18 cellular contexts compared by ENCODE assay signal in genomic region chr9:26974927-26975326, GRCh38. TPM values are rescaled to one million over a fixed set of nuclear protein-coding genes. Genes with fewer than 3 reads are reported as not detected.
DNase-seq lines count a peak whose midpoint lies in the region; ATAC-seq and TF ChIP-seq lines count a peak whose summit lies in the region.
"Had no signal": no experiment of that assay in that cellular context is flagged by ENCODE, and none has a peak within 500 bp of the region (broad histone marks: within the 10 kb centered on the region; RNA-seq: fewer than 3 reads in every experiment).

No MANE protein-coding gene starts in this region.

- H3K27me3 ChIP-seq in SJCRH30 = no peaks in the 10 kb centered on the region
- H3K27me3 ChIP-seq: SJSA1 had no signal

- H3K27ac Mint-ChIP-seq in nephron progenitor cell = peak overlapping the region; percentile 89
- H3K27ac Mint-ChIP-seq in stimulated activated memory B cell treated with anti-CD40 and anti-IgM and Interleukin-4, amounts not matched to agents 10 μg/mL and 1 μg/mL and 100 μg/mL, for 72 hours = peak overlapping the region; percentile 35
- H3K27ac Mint-ChIP-seq: B cell; CD4-positive, alpha-beta T cell had no signal

- H3K27ac ChIP-seq in SJCRH30 = no peak overlapping the region
- H3K27ac ChIP-seq: RWPE1, SJSA1 had no signal

- H3K36me3 Mint-ChIP-seq in nephron progenitor cell (ENCODE audit: low read depth) = peaks cover 30% of the 10 kb centered on the region
- peaks cover 29% of the 10 kb centered on the region for H3K36me3 Mint-ChIP-seq in stimulated activated memory B cell treated with anti-CD40 and anti-IgM and Interleukin-4, amounts not matched to agents 10 μg/mL and 1 μg/mL and 100 μg/mL, for 72 hours
- H3K36me3 Mint-ChIP-seq: IgD-negative memory B cell had no signal

- H3K9me3 ChIP-seq in SJCRH30 (replicated peaks) = no peaks in the 10 kb centered on the region
- H3K9me3 ChIP-seq: HAP-1, SJSA1 had no signal

- no peaks in the 10 kb centered on the region for H3K4me1 ChIP-seq in SJCRH30
- H3K4me1 ChIP-seq: SJSA1 had no signal

- DNase-seq in SJCRH30 (peak in 1 of 2 experiments; percentile 10), iPS DF 19.7 (ENCODE audit: low read depth, low spot score) (peak; percentile 12), nephron progenitor cell (no peak), NCI-H2107 (lab: John Stamatoyannopoulos, UW) (no peak), NCI-H146 (lab: John Stamatoyannopoulos, UW) (no peak), pons (ENCODE audit: low spot score) (no peak)
- DNase-seq: CD4-positive, alpha-beta T cell; NCI-H2029; NCI-H510A; NCI-H774 had no signal

- no peak for ATAC-seq in stimulated activated memory B cell treated with anti-CD40 and anti-IgM and Interleukin-4, amounts not matched to agents 10 μg/mL and 1 μg/mL and 100 μg/mL, for 72 hours
- ATAC-seq in HG03457 (IDR thresholded peaks at IDR 0.05; ENCODE audit: unreplicated experiment) = no peak
- ATAC-seq: PC-3 had no signal

- H3K27me3 Mint-ChIP-seq in nephron progenitor cell (ENCODE audit: low read depth, poor library complexity) = peaks cover 2% of the 10 kb centered on the region
- no peaks in the 10 kb centered on the region for H3K27me3 Mint-ChIP-seq in stimulated activated memory B cell treated with anti-CD40 and anti-IgM and Interleukin-4, amounts not matched to agents 10 μg/mL and 1 μg/mL and 100 μg/mL, for 72 hours
- H3K27me3 Mint-ChIP-seq: B cell; CD4-positive, alpha-beta T cell; IgD-negative memory B cell had no signal

- peak overlapping the region; percentile 51 for H3K4me3 Mint-ChIP-seq in nephron progenitor cell
- no peak overlapping the region for H3K4me3 Mint-ChIP-seq in stimulated activated memory B cell treated with anti-CD40 and anti-IgM and Interleukin-4, amounts not matched to agents 10 μg/mL and 1 μg/mL and 100 μg/mL, for 72 hours
- H3K4me3 Mint-ChIP-seq: B cell; CD4-positive, alpha-beta T cell; IgD-negative memory B cell had no signal

- H3K4me1 Mint-ChIP-seq in nephron progenitor cell = peaks cover 25% of the 10 kb centered on the region
- H3K4me1 Mint-ChIP-seq in stimulated activated memory B cell treated with anti-CD40 and anti-IgM and Interleukin-4, amounts not matched to agents 10 μg/mL and 1 μg/mL and 100 μg/mL, for 72 hours = no peaks in the 10 kb centered on the region
- H3K4me1 Mint-ChIP-seq: B cell, IgD-negative memory B cell had no signal

- no peak for TF ChIP-seq CTCF in nephron progenitor cell (IDR thresholded peaks at IDR 0.05)

- H3K36me3 ChIP-seq in SJCRH30 = no peaks in the 10 kb centered on the region
- H3K36me3 ChIP-seq: HAP-1, SJSA1 had no signal

- peaks cover 2% of the 10 kb centered on the region for H3K9me3 Mint-ChIP-seq in nephron progenitor cell
- no peaks in the 10 kb centered on the region for H3K9me3 Mint-ChIP-seq in stimulated activated memory B cell treated with anti-CD40 and anti-IgM and Interleukin-4, amounts not matched to agents 10 μg/mL and 1 μg/mL and 100 μg/mL, for 72 hours
- H3K9me3 Mint-ChIP-seq: CD4-positive, alpha-beta T cell had no signal

- peak overlapping the region; percentile 17; the same call in 1 of the 2 replicates for H3K4me3 ChIP-seq in SJCRH30
- H3K4me3 ChIP-seq: HAP-1, SJSA1 had no signal

RNA-seq across cellular contexts. Expression of gene IFT74, which starts 18.7 kb away (rescaled TPM):
- total RNA-seq in SJCRH30 (2014; rRNA removed; shearing (Covaris generic)) = 4.9 and 6.0 TPM in 2 replicates

RNA-seq across cellular contexts. Expression of gene PLAA, which starts 27.9 kb away (rescaled TPM):
- 31.0 and 32.3 TPM in 2 replicates for total RNA-seq in SJCRH30 (2014; rRNA removed; shearing (Covaris generic))

RNA-seq across cellular contexts. Expression of gene LRRC19, which starts 30.5 kb away (rescaled TPM):
- not detected in 2 replicates for total RNA-seq in SJCRH30 (2014; rRNA removed; shearing (Covaris generic))
- total RNA-seq: B cell; CD4-positive, alpha-beta T cell; PC-3; SJSA1 had no signal
